In the genomic region with DNA sequence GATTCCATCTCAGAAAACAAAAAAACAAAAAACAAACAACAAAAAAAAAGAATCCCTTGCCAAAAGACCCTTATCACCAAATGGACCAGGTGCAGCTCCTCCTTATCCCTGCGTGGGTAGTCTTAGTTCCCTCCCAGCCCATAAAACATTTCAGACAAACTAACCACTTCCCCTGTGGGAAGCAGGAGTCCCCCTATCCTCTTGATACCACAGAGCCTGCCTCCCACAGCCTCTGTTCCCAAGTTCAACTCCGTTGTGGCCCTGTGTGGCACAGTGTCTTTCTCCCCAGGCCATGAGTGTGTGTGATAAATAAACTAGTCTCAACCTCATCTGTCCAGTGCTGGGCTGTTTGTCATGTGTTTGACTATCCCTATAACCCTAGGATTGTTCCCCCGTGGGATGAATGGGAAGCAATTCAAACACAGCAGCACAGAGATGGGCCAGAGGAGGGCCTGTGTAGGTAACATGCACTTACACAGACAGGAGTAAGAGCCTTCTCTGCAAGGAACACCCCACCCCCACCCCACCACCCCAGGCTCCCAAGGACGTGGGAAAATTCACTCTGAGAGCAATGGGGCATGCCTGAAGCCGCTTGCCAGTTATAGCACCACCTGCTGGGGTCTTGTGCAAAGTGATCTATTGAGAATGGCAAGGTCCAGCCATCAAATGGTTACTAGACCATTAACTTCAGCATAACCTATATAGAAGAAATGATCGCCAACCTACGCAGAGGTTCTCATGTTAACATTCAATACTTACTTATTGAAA, we compare ENCODE assay signal across 9 cellular contexts.
DNase-seq lines count a peak whose midpoint lies in the region; ATAC-seq and TF ChIP-seq lines count a peak whose summit lies in the region.
"Had no signal": no experiment of that assay in that cellular context is flagged by ENCODE, and none has a peak within 500 bp of the region (broad histone marks: within the 10 kb centered on the region; RNA-seq: fewer than 3 reads in every experiment).

No MANE protein-coding gene starts in this region.

- H3K27ac ChIP-seq in HEK293 (ENCODE audit: extremely low read depth, low read depth, low read length) (no peak overlapping the region), foreskin keratinocyte (no peak overlapping the region)
- H3K27ac ChIP-seq: neutrophil had no signal

- ATAC-seq in foreskin keratinocyte, result peak; percentile 60

- H3K27me3 ChIP-seq in foreskin keratinocyte, result no peaks in the 10 kb centered on the region
- H3K27me3 ChIP-seq: neutrophil had no signal

- DNase-seq in SIG-M5 treated with dmso at 0.1 percent for 504 hours (lab: John Stamatoyannopoulos, UW; ENCODE audit: unreplicated experiment) (peak; percentile 21), SIG-M5 (lab: John Stamatoyannopoulos, UW) (no peak), NCI-H748 treated with DMSO at 0.1 percent for 48 hours (lab: John Stamatoyannopoulos, UW) (peak; percentile 3), foreskin keratinocyte (no peak), ureter (ENCODE audit: low spot score) (no peak), NCI-H226 (no peak)
- DNase-seq in effector CD8-positive, alpha-beta T cell (lab: John Stamatoyannopoulos, UW), result no peak

- no peaks in the 10 kb centered on the region for H3K36me3 ChIP-seq in HEK293 (ENCODE audit: control insufficient read depth in 2 of 2, insufficient read depth in 1 of 2, low read length in 2 of 2)
- H3K36me3 ChIP-seq: neutrophil had no signal

- TF ChIP-seq CTCF in HEK293 (tag by site-specific recombination; IDR thresholded peaks at IDR 0.05) (peak; percentile 26; the same call in 1 of the 2 replicates), foreskin keratinocyte (conservative IDR thresholded peaks at IDR 0.05) (peak; percentile 39)

- POLR2A ChIA-PET in HEK293 (lab: Yijun Ruan, JAX), result no interaction called here

- H3K4me3 ChIP-seq in HEK293 (ENCODE audit: low read depth, low read length), result no peak overlapping the region

- CTCF ChIA-PET in HEK293 (lab: Yijun Ruan, JAX), result interaction anchor here (0.6 to 1.4 kb wide), 5 partner anchors 8 to 99 kb away, joined by 3 to 7 read pairs (median 3); no protein-coding TSS in a partner anchor

- H3K4me1 ChIP-seq in HEK293 (ENCODE audit: control insufficient read depth, insufficient read depth, low read length) (no peaks in the 10 kb centered on the region), foreskin keratinocyte (no peaks in the 10 kb centered on the region)

- H3K9me3 ChIP-seq in HEK293 (ENCODE audit: control insufficient read depth, insufficient read depth, low read depth, low read length), result no peaks in the 10 kb centered on the region
- H3K9me3 ChIP-seq: neutrophil had no signal

TF ChIP-seq in HEK293, 187 proteins besides CTCF, POLR2A, EP300 and RAD21:
- TF ChIP-seq ZNF341 (tag by site-specific recombination; IDR thresholded peaks at IDR 0.05; ENCODE audit: low read depth) (no peak), ZFHX2 (tag by site-specific recombination; conservative IDR thresholded peaks at IDR 0.05) (0 out of 2 replicates have a peak, but pooled peaks have one; percentile 18)
TF ChIP-seq in HEK293: peak in this region for 1.

Comparison
In these comparisons a context has a peak if more than half of its experiments do, and no peak if none do; other contexts are left out.
1. DNase-seq: peak in SIG-M5 treated with dmso at 0.1 percent for 504 hours (single experiment) and NCI-H748 treated with DMSO at 0.1 percent for 48 hours (single experiment); none in SIG-M5 (single experiment), foreskin keratinocyte (0 of 2), effector CD8-positive, alpha-beta T cell (single experiment), ureter (single experiment) and NCI-H226 (single experiment).